8 cellular contexts compared by ENCODE assay signal in genomic region chr20:41047975-41048305, GRCh38. TPM values are rescaled to one million over a fixed set of nuclear protein-coding genes. Genes with fewer than 3 reads are reported as not detected.
A peak's percentile ranks its signal among the peaks of the same experiment; 100 is the strongest.
DNase-seq lines count a peak whose midpoint lies in the region; ATAC-seq and TF ChIP-seq lines count a peak whose summit lies in the region.

No MANE protein-coding gene starts in this region.

- no peaks in the 10 kb centered on the region for H3K27me3 ChIP-seq in vagina

- H3K36me3 ChIP-seq in vagina = no peaks in the 10 kb centered on the region

- no peak for TF ChIP-seq CTCF in vagina (IDR thresholded peaks at IDR 0.05)

- H3K27ac Mint-ChIP-seq in activated naive CD4-positive, alpha-beta T cell treated with anti-CD3 and anti-CD28 coated beads, Interleukin-2, amount 50 U/mL, for 72 hours = peak overlapping the region; percentile 59 to 90

- peaks cover 0 to 4% of the 10 kb centered on the region in 2 donors for H3K9me3 Mint-ChIP-seq in activated naive CD4-positive, alpha-beta T cell treated with anti-CD3 and anti-CD28 coated beads, Interleukin-2, amount 50 U/mL, for 72 hours

- intact Hi-C loops in vagina (cut with DNase I) = no loop called here

- no peaks in the 10 kb centered on the region for H3K9me3 ChIP-seq in vagina

- peaks cover 98% of the 10 kb centered on the region for H3K4me1 ChIP-seq in vagina

- H3K36me3 Mint-ChIP-seq in activated naive CD4-positive, alpha-beta T cell treated with anti-CD3 and anti-CD28 coated beads, Interleukin-2, amount 50 U/mL, for 72 hours = peaks cover 0 to 15% of the 10 kb centered on the region in 2 donors

- peak; percentile 64 for DNase-seq in ELR (ENCODE audit: low read depth)
- no peak for DNase-seq in activated naive CD4-positive, alpha-beta T cell treated with anti-CD3 and anti-CD28 coated beads, Interleukin-2, amount 50 U/mL, for 72 hours (ENCODE audit: low spot score in 2 of 2)
- DNase-seq in kidney glomerular epithelial cell (lab: John Stamatoyannopoulos, UW) = peak; percentile 31
- DNase-seq in vagina (ENCODE audit: extremely low spot score in 2 of 2) = no peak
- DNase-seq in stimulated activated CD4-positive, alpha-beta T cell treated with anti-CD3 and anti-CD28 coated beads, Interleukin-15, amount 100 ng/mL, for 24 hours = no peak
- no peak for DNase-seq in pons (ENCODE audit: low spot score)
- no peak for DNase-seq in DMS79 treated with DMSO at 0.1 percent for 48 hours (lab: John Stamatoyannopoulos, UW)

- ATAC-seq in HG03432 (IDR thresholded peaks at IDR 0.05; ENCODE audit: unreplicated experiment) = peak; percentile 55
- peak; percentile 64 to 68 for ATAC-seq in activated naive CD4-positive, alpha-beta T cell treated with anti-CD3 and anti-CD28 coated beads, Interleukin-2, amount 50 U/mL, for 72 hours

- peak overlapping the region; percentile 46 for H3K27ac ChIP-seq in vagina

- TF ChIP-seq POLR2A in vagina (IDR thresholded peaks at IDR 0.05) = no peak

- H3K4me3 ChIP-seq in vagina = peak overlapping the region; percentile 3 to 10

RNA-seq across cellular contexts. Expression of gene TOP1, which starts 19.3 kb away (rescaled TPM):
- total RNA-seq in activated naive CD4-positive, alpha-beta T cell treated with anti-CD3 and anti-CD28 coated beads, Interleukin-2, amount 50 U/mL, for 72 hours = 10 to 100 TPM; 62.4 to 98.9 TPM
- 38.1 TPM for total RNA-seq in vagina

Comparison
In these comparisons a context has a peak if more than half of its experiments do, and no peak if none do; other contexts are left out.
1. DNase-seq: peak in ELR (single experiment) and kidney glomerular epithelial cell (single experiment); none in activated naive CD4-positive, alpha-beta T cell treated with anti-CD3 and anti-CD28 coated beads, Interleukin-2, amount 50 U/mL, for 72 hours (0 of 2), vagina (0 of 2), stimulated activated CD4-positive, alpha-beta T cell treated with anti-CD3 and anti-CD28 coated beads, Interleukin-15, amount 100 ng/mL, for 24 hours (single experiment), pons (single experiment) and DMS79 treated with DMSO at 0.1 percent for 48 hours (single experiment).